In the genomic region with DNA sequence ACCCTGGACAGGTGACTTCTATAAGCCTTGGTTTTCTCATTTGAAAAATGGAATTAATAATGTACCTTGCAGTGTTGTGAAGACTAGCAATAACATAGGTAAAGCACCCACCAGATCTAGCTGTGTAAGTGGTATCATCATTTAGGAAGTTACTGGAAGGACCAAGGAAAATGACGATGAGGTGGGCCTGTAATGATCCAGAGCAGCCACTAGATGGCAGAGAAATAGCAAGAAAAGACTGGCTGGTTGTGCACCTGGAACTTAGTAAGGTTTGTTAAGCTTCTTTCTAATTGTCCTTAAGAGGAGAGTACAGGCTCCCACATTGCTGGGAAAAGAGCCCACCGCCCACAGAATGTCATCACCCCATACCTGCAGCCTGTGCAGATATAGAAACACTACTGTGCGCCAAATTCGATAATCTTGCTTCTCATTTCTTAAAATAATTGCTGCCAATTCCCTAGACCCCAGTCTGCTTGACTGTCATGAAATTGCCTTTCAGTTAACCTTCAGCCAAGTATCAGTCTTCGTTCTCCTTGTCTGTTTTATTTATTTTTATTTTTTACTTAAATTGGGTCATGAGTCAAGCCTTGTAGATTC, we compare ENCODE assay signal across 8 cellular contexts. TPM values are rescaled to one million over a fixed set of nuclear protein-coding genes. Genes with fewer than 3 reads are reported as not detected.
A peak's percentile ranks its signal among the peaks of the same experiment; 100 is the strongest.
DNase-seq lines count a peak whose midpoint lies in the region; ATAC-seq and TF ChIP-seq lines count a peak whose summit lies in the region.

No MANE protein-coding gene starts in this region.

- H3K27ac ChIP-seq in PC-3 (ENCODE audit: low read length) = no peak overlapping the region
- no peak overlapping the region for H3K27ac ChIP-seq in tibial nerve

- H3K9me3 Mint-ChIP-seq in brain = no peaks in the 10 kb centered on the region

- H3K4me1 ChIP-seq in PC-3 (ENCODE audit: insufficient read depth, low read length) = no peaks in the 10 kb centered on the region
- H3K4me1 ChIP-seq in tibial nerve = peaks cover 0 to 39% (median 12%) of the 10 kb centered on the region in 4 donors

- peaks cover 23% of the 10 kb centered on the region; the same call in 1 of the 2 replicates for H4K20me1 ChIP-seq in PC-3 (ENCODE audit: low read length)

- H3K9me2 ChIP-seq in PC-3 (replicated peaks; ENCODE audit: low read length) = no peaks in the 10 kb centered on the region

- H3K4me3 ChIP-seq in PC-3 (ENCODE audit: low read length) = no peak overlapping the region
- H3K4me3 ChIP-seq in tibial nerve = no peak overlapping the region

- no peak overlapping the region for H2AFZ ChIP-seq in PC-3 (ENCODE audit: low read length)

- DNase-seq in SIG-M5 treated with dmso at 0.1 percent for 504 hours (lab: John Stamatoyannopoulos, UW; ENCODE audit: unreplicated experiment) = peak; percentile 54
- no peak for DNase-seq in SIG-M5 (lab: John Stamatoyannopoulos, UW)
- peak; percentile 3 for DNase-seq in KG1 (lab: John Stamatoyannopoulos, UW)
- DNase-seq in PC-3 = peak; percentile 75
- DNase-seq in kidney tubule cell (ENCODE audit: low spot score) = peak; percentile 59
- DNase-seq in tibial nerve (ENCODE audit: low spot score in 2 of 2) = peak in 1 of 2 donors; percentile 23

- H3K9me3 ChIP-seq in PC-3 (ENCODE audit: low read length) = no peaks in the 10 kb centered on the region
- H3K9me3 ChIP-seq in tibial nerve = no peaks in the 10 kb centered on the region

- WGBS in tibial nerve, 2 donors = 65 to 66% methylated on average over 5 of the region's 5 CpGs

- TF ChIP-seq EP300 in tibial nerve (IDR thresholded peaks at IDR 0.05) = no peak

- BruUV-seq in PC-3 (replicated peaks; lab: Mats Ljungman, UMichigan) = no TSS peak

- CTCF ChIA-PET in PC-3 (lab: Charles Lee) = interaction anchor here (0.6 to 1.2 kb wide), 2 partner anchors 53 to 310 kb away, joined by 4 to 24 read pairs; no protein-coding TSS in a partner anchor

- H3K79me2 ChIP-seq in PC-3 (ENCODE audit: low read length) = peaks cover 8% of the 10 kb centered on the region; the same call in 1 of the 2 replicates

- no peaks in the 10 kb centered on the region for H3K27me3 Mint-ChIP-seq in brain

- H3K4me1 Mint-ChIP-seq in brain = peaks cover 37% of the 10 kb centered on the region

- peak; percentile 63 for ATAC-seq in PC-3
- no peak for ATAC-seq in HG02610 (IDR thresholded peaks at IDR 0.05; ENCODE audit: unreplicated experiment)

- no peak for TF ChIP-seq POLR2A in tibial nerve (IDR thresholded peaks at IDR 0.05)

- H3K36me3 Mint-ChIP-seq in brain = peaks cover 28% of the 10 kb centered on the region

- H3K27me3 ChIP-seq in PC-3 (ENCODE audit: low read length) (no peaks in the 10 kb centered on the region), tibial nerve (no peaks in the 10 kb centered on the region)

- peaks cover 2% of the 10 kb centered on the region for H3F3A ChIP-seq in PC-3 (ENCODE audit: low read length, unreplicated experiment)

- peaks cover 14% of the 10 kb centered on the region for H3K36me3 ChIP-seq in PC-3 (ENCODE audit: low read depth, low read length)
- H3K36me3 ChIP-seq in tibial nerve = peaks cover 0 to 8% (median 0%) of the 10 kb centered on the region in 3 donors

- H3K27ac Mint-ChIP-seq in brain = peak overlapping the region; percentile 45 to 74 (median 52)

- peak; percentile 91 for TF ChIP-seq CTCF in PC-3 (conservative IDR thresholded peaks at IDR 0.05; ENCODE audit: low read depth, low read length)
- TF ChIP-seq CTCF in brain (conservative IDR thresholded peaks at IDR 0.05) = peak; percentile 78 to 88
- TF ChIP-seq CTCF in tibial nerve (IDR thresholded peaks at IDR 0.05) = peak; percentile 62 to 78 (median 73)

- POLR2A ChIA-PET in PC-3 (lab: Charles Lee; ENCODE audit: unreplicated experiment) = no interaction called here

- no peak overlapping the region for H3K9ac ChIP-seq in PC-3 (ENCODE audit: low read length)

- intact Hi-C loops in PC-3 (cut with micrococcal nuclease) = loop anchor here (1.0 kb wide), 1 partner anchor 311 kb away; no protein-coding TSS in a partner anchor

- no peak overlapping the region for H3K4me2 ChIP-seq in PC-3 (ENCODE audit: low read length)

- H3K4me3 Mint-ChIP-seq in brain = no peak overlapping the region

RNA-seq across cellular contexts. Expression of gene WNT4, which starts 37.2 kb away (rescaled TPM):
- total RNA-seq in PC-3 (2014; rRNA removed) (0.51 and 1.4 TPM in 2 replicates), tibial nerve (under 1 TPM in 3 of 4 donors, not detected in 1; under 0.01 to 0.63 (median 0.20) TPM)
- 5.0 TPM for polyA plus RNA-seq in brain (ENCODE audit: insufficient read depth, low read depth, low replicate concordance)

RNA-seq across cellular contexts. Expression of gene CDC42, which starts 53.2 kb away (rescaled TPM):
- total RNA-seq in PC-3 (2014; rRNA removed) = 212 and 245 TPM in 2 replicates
- 200 TPM for polyA plus RNA-seq in brain (ENCODE audit: insufficient read depth, low read depth, low replicate concordance)
- 100 to 1,000 TPM; 120 to 187 (median 171) TPM for total RNA-seq in tibial nerve
